Comparison of ENCODE assay signal across 20 cellular contexts in the genomic region with DNA sequence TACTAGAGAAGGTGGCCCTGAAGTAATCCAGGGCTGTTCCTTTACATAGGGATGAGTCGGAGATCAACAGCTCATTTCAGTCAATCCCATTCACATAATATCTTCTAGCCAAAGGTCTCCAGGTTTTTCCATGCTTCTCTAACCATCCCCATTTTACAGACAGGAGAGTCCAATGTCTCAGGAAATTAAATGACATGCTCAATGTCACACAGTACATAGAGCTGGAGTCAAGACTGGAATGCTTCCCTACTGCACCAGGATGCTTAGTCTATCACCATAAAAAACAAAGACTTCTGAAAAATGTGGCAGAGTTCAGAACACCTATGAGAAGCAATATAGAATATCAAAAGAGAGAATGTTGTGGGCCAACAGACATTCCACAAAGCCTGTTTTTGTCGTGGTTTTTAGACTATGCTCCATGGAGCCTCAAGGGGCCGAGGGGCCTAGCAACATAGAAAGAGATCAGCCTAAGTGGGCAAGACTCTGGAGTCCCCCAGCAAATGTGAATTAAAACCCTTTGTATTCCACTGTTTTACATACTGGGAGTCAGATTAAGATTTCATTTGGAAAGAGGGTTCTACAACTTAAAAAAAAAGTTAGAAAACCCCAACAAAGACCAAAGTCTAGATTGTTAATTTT.
A peak's percentile ranks its signal among the peaks of the same experiment; 100 is the strongest.
DNase-seq lines count a peak whose midpoint lies in the region; ATAC-seq and TF ChIP-seq lines count a peak whose summit lies in the region.
"Had no signal": no experiment of that assay in that cellular context is flagged by ENCODE, and none has a peak within 500 bp of the region (broad histone marks: within the 10 kb centered on the region; RNA-seq: fewer than 3 reads in every experiment).

No MANE protein-coding gene starts in this region.

- H2AFZ ChIP-seq in hepatocyte, result no peak overlapping the region

- H3K9me3 ChIP-seq in left ventricle myocardium inferior (replicated peaks) (no peaks in the 10 kb centered on the region), hepatocyte (ENCODE audit: low read depth) (no peaks in the 10 kb centered on the region), transverse colon (no peaks in the 10 kb centered on the region)
- H3K9me3 ChIP-seq: BE2C, Caco-2 had no signal

- POLR2A ChIA-PET in HEK293T (lab: Yijun Ruan, JAX), result no interaction called here

- peak overlapping the region; percentile 78 for H3K27ac ChIP-seq in left ventricle myocardium inferior (replicated peaks)
- H3K27ac ChIP-seq in hepatocyte, result peak overlapping the region; percentile 81
- peak overlapping the region; percentile 42 to 62 (median 50) for H3K27ac ChIP-seq in transverse colon
- H3K27ac ChIP-seq: KMS-11 had no signal

- H3K4me1 Mint-ChIP-seq in progenitor cell of endocrine pancreas (ENCODE audit: low read depth) (peaks cover 24% of the 10 kb centered on the region), endothelial cell (ENCODE audit: unreplicated experiment) (no peaks in the 10 kb centered on the region)
- H3K4me1 Mint-ChIP-seq: CD4-positive, CD25-positive, alpha-beta regulatory T cell had no signal

- H3K4me2 ChIP-seq in hepatocyte, result peak overlapping the region; percentile 50
- H3K4me2 ChIP-seq: KMS-11 had no signal

- intact Hi-C loops in left ventricle myocardium inferior (cut with micrococcal nuclease), result no loop called here
- intact Hi-C loops in left cardiac atrium (cut with DNase I), result no loop called here
- intact Hi-C loops in transverse colon (cut with DNase I; ENCODE audit: low total_unique reads), result loop anchor here (10.0 kb wide), 1 partner anchor 78 kb away; no protein-coding TSS in a partner anchor

- no peak for TF ChIP-seq EP300 in transverse colon (IDR thresholded peaks at IDR 0.05; ENCODE audit: low read depth)

- DNase-seq in left ventricle myocardium inferior, result no peak
- DNase-seq in left cardiac atrium, result no peak
- DNase-seq in hepatocyte (ENCODE audit: low spot score), result no peak
- no peak for DNase-seq in progenitor cell of endocrine pancreas (ENCODE audit: low spot score, unreplicated experiment)
- no peak for DNase-seq in transverse colon
- DNase-seq in HEK293T (ENCODE audit: extremely low spot score), result no peak
- DNase-seq in anterior cingulate cortex (lab: John Stamatoyannopoulos, UW), result no peak
- DNase-seq in endothelial cell (ENCODE audit: low spot score), result no peak
- DNase-seq: BE2C; Caco-2; CD4-positive, CD25-positive, alpha-beta regulatory T cell; DMS153; GDM1; GOT3; NCI-H1417; NCI-H187 treated with DMSO at 0.1 percent for 48 hours; NCI-H345; NCI-H524 treated with DMSO at 0.1 percent for 48 hours; SHP77 treated with DMSO at 0.1 percent for 48 hours had no signal

- H3K27me3 ChIP-seq in left ventricle myocardium inferior (ENCODE audit: low read depth) (no peaks in the 10 kb centered on the region), hepatocyte (no peaks in the 10 kb centered on the region), transverse colon (no peaks in the 10 kb centered on the region)
- H3K27me3 ChIP-seq: BE2C had no signal

- H3K27me3 Mint-ChIP-seq in progenitor cell of endocrine pancreas, result no peaks in the 10 kb centered on the region
- H3K27me3 Mint-ChIP-seq in endothelial cell (ENCODE audit: unreplicated experiment), result no peaks in the 10 kb centered on the region
- H3K27me3 Mint-ChIP-seq: CD4-positive, CD25-positive, alpha-beta regulatory T cell had no signal

- peak overlapping the region; percentile 68 for H3K27ac Mint-ChIP-seq in progenitor cell of endocrine pancreas
- H3K27ac Mint-ChIP-seq in endothelial cell (ENCODE audit: unreplicated experiment), result no peak overlapping the region
- H3K27ac Mint-ChIP-seq: CD4-positive, CD25-positive, alpha-beta regulatory T cell had no signal

- in situ Hi-C loops in transverse colon (cut with MboI; ENCODE audit: low pct_ligation_motif_present in 1 of 4, low pct_unique_long_range_greater_than_20kb in 1 of 4, low sequenced_read_pairs in 3 of 4), result no loop called here

- H3K9me2 ChIP-seq in hepatocyte (replicated peaks; ENCODE audit: insufficient read depth), result no peaks in the 10 kb centered on the region

- H3K4me3 ChIP-seq in left ventricle myocardium inferior (no peak overlapping the region), hepatocyte (no peak overlapping the region), transverse colon (no peak overlapping the region)

- H3K4me1 ChIP-seq in left ventricle myocardium inferior, result peaks cover 45% of the 10 kb centered on the region
- H3K4me1 ChIP-seq in hepatocyte (ENCODE audit: insufficient read depth), result peaks cover 41% of the 10 kb centered on the region
- H3K4me1 ChIP-seq in transverse colon, result peaks cover 25 to 64% (median 39%) of the 10 kb centered on the region in 4 donors
- H3K4me1 ChIP-seq: BE2C had no signal

- H4K20me1 ChIP-seq in hepatocyte (ENCODE audit: insufficient read depth, poor library complexity, severe bottlenecking), result no peaks in the 10 kb centered on the region

- WGBS in hepatocyte (ENCODE audit: low lambda C conversion rate, missing lambda C conversion rate), result 74% methylated on average over 3 of the region's 3 CpGs
- WGBS in transverse colon (ENCODE audit: low coverage in 1 of 2), 2 donors, result 73 to 75% methylated on average over 3 of the region's 3 CpGs

- H3K36me3 ChIP-seq in left ventricle myocardium inferior (no peaks in the 10 kb centered on the region), hepatocyte (replicated peaks; ENCODE audit: insufficient read depth, low read depth) (no peaks in the 10 kb centered on the region), transverse colon (no peaks in the 10 kb centered on the region)
- H3K36me3 ChIP-seq: BE2C had no signal

- peaks cover 67% of the 10 kb centered on the region for H3K79me2 ChIP-seq in hepatocyte

- H3K4me3 Mint-ChIP-seq in progenitor cell of endocrine pancreas (ENCODE audit: low read depth), result no peak overlapping the region
- H3K4me3 Mint-ChIP-seq in endothelial cell (ENCODE audit: unreplicated experiment), result no peak overlapping the region
- H3K4me3 Mint-ChIP-seq: CD4-positive, CD25-positive, alpha-beta regulatory T cell had no signal

- no peaks in the 10 kb centered on the region for H3K9me3 Mint-ChIP-seq in progenitor cell of endocrine pancreas (ENCODE audit: low read depth)
- H3K9me3 Mint-ChIP-seq in endothelial cell (ENCODE audit: unreplicated experiment), result no peaks in the 10 kb centered on the region

- no peak for TF ChIP-seq POLR2A in transverse colon (IDR thresholded peaks at IDR 0.05)

- no peak for ATAC-seq in left cardiac atrium

- H3K36me3 Mint-ChIP-seq in progenitor cell of endocrine pancreas (ENCODE audit: insufficient read depth) (no peaks in the 10 kb centered on the region), endothelial cell (ENCODE audit: low read depth, unreplicated experiment) (no peaks in the 10 kb centered on the region)
- H3K36me3 Mint-ChIP-seq: CD4-positive, CD25-positive, alpha-beta regulatory T cell had no signal

- CTCF ChIA-PET in HEK293T (lab: Yijun Ruan, JAX), result no interaction called here

- no peak for TF ChIP-seq CTCF in left ventricle myocardium inferior (IDR thresholded peaks at IDR 0.05; ENCODE audit: borderline replicate concordance)
- no peak for TF ChIP-seq CTCF in hepatocyte (IDR thresholded peaks at IDR 0.05; ENCODE audit: poor library complexity)
- no peak for TF ChIP-seq CTCF in progenitor cell of endocrine pancreas (IDR thresholded peaks at IDR 0.05; ENCODE audit: unreplicated experiment)
- TF ChIP-seq CTCF in transverse colon (IDR thresholded peaks at IDR 0.05), result no peak
- TF ChIP-seq CTCF in endothelial cell (IDR thresholded peaks at IDR 0.05; ENCODE audit: unreplicated experiment), result no peak

TF ChIP-seq in HEK293T, 16 proteins besides CTCF, POLR2A, EP300 and RAD21:
- no peak for TF ChIP-seq FOXM1 (IDR thresholded peaks at IDR 0.05; ENCODE audit: borderline replicate concordance)
- no peak for TF ChIP-seq HDGF (IDR thresholded peaks at IDR 0.05; ENCODE audit: borderline replicate concordance)
- no peak for TF ChIP-seq NFRKB (IDR thresholded peaks at IDR 0.05)
- no peak for TF ChIP-seq TARDBP (IDR thresholded peaks at IDR 0.05)
- TF ChIP-seq LEF1 (IDR thresholded peaks at IDR 0.05; ENCODE audit: borderline replicate concordance), result no peak
- TF ChIP-seq FOXK2 (IDR thresholded peaks at IDR 0.05), result no peak
- no peak for TF ChIP-seq BHLHE40 (IDR thresholded peaks at IDR 0.05; ENCODE audit: borderline replicate concordance)
